Comparison of ENCODE assay signal across 17 cellular contexts in genomic region chr9:127116088-127116726, GRCh38. TPM values are rescaled to one million over a fixed set of nuclear protein-coding genes. Genes with fewer than 3 reads are reported as not detected.
A peak's percentile ranks its signal among the peaks of the same experiment; 100 is the strongest.
DNase-seq lines count a peak whose midpoint lies in the region; ATAC-seq and TF ChIP-seq lines count a peak whose summit lies in the region.
"Had no signal": no experiment of that assay in that cellular context is flagged by ENCODE, and none has a peak within 500 bp of the region (broad histone marks: within the 10 kb centered on the region; RNA-seq: fewer than 3 reads in every experiment).

No MANE protein-coding gene starts in this region.

- H3K4me1 ChIP-seq in PC-3 (ENCODE audit: insufficient read depth, low read length) (peaks cover 40% of the 10 kb centered on the region), endodermal cell (ENCODE audit: control insufficient read depth, insufficient read depth, low read length) (peaks cover 34% of the 10 kb centered on the region), stomach smooth muscle (ENCODE audit: control insufficient read depth, insufficient read depth, low read length) (peaks cover 89% of the 10 kb centered on the region)
- H3K4me1 ChIP-seq: right lobe of liver had no signal

- H3K9me3 ChIP-seq in PC-3 (ENCODE audit: low read length) (no peaks in the 10 kb centered on the region), endodermal cell (ENCODE audit: control insufficient read depth, low read length) (no peaks in the 10 kb centered on the region), stomach smooth muscle (ENCODE audit: control insufficient read depth in 2 of 2, low read length in 2 of 2) (no peaks in the 10 kb centered on the region)
- H3K9me3 ChIP-seq: right lobe of liver, transverse colon had no signal

- 91 to 94% methylated on average over 5 to 6 of the region's 6 CpGs for WGBS in endodermal cell (ENCODE audit: insufficient coverage in 1 of 2, insufficient read length in 1 of 2), 2 experiments

- DNase-seq in activated CD4-positive, alpha-beta T cell treated with anti-CD3 and anti-CD28 coated beads, Interleukin-2, amount 10 ng/mL, durations not matched to agents 7 days and 5 days: peak; percentile 21
- DNase-seq in activated CD4-positive, alpha-beta T cell treated with anti-CD3 and anti-CD28 coated beads for 48 hours: no peak
- DNase-seq in PC-3 (no peak), endodermal cell (no peak), NAMALWA (ENCODE audit: low spot score) (no peak), germinal center (ENCODE audit: low spot score) (no peak)
- no peak for DNase-seq in NK-92 treated with Interleukin-12 subunit alpha and Interleukin-12 subunit beta, amount 100 ng/mL, for 24 hours (lab: John Stamatoyannopoulos, UW)
- DNase-seq: activated CD4-positive, alpha-beta T cell treated with anti-CD3 and anti-CD28 coated beads for 4 hours; right lobe of liver; SIG-M5; stimulated activated CD4-positive, alpha-beta T cell treated with anti-CD3 and anti-CD28 coated beads, Interleukin-2, amount 100 ng/mL, for 48 hours; stimulated activated CD8-positive, alpha-beta memory T cell treated with anti-CD3 and anti-CD28 coated beads, Interleukin-4, amount 100 ng/mL, for 48 hours; T1000; transverse colon had no signal

- POLR2A ChIA-PET in activated CD4-positive, alpha-beta T cell treated with anti-CD3 and anti-CD28 coated beads, Interleukin-2, amount 10 ng/mL, durations not matched to agents 7 days and 5 days (lab: Charles Lee): no interaction called here
- POLR2A ChIA-PET in PC-3 (lab: Charles Lee; ENCODE audit: unreplicated experiment): no interaction called here

- H3K36me3 ChIP-seq in PC-3 (ENCODE audit: low read depth, low read length): no peaks in the 10 kb centered on the region
- H3K36me3 ChIP-seq in endodermal cell (ENCODE audit: control insufficient read depth, insufficient read depth, low read length): no peaks in the 10 kb centered on the region
- H3K36me3 ChIP-seq in stomach smooth muscle (ENCODE audit: control insufficient read depth in 2 of 2, insufficient read depth in 2 of 2, low read length in 2 of 2): peaks cover 6 to 14% of the 10 kb centered on the region in 2 donors
- H3K36me3 ChIP-seq: right lobe of liver, transverse colon had no signal

- H3K27ac ChIP-seq in PC-3 (ENCODE audit: low read length) (peak overlapping the region; percentile 53), endodermal cell (ENCODE audit: low read depth, low read length) (no peak overlapping the region), stomach smooth muscle (ENCODE audit: low read length) (peak overlapping the region; percentile 41)
- H3K27ac ChIP-seq: right lobe of liver, transverse colon had no signal

- no peak overlapping the region for H3K4me3 ChIP-seq in PC-3 (ENCODE audit: low read length)
- no peak overlapping the region for H3K4me3 ChIP-seq in endodermal cell (ENCODE audit: low read length)
- peak overlapping the region in 1 of 2 donors; percentile 22 for H3K4me3 ChIP-seq in stomach smooth muscle (ENCODE audit: low read length in 2 of 2)
- H3K4me3 ChIP-seq: right lobe of liver, transverse colon had no signal

- H3K27ac Mint-ChIP-seq in activated CD4-positive, alpha-beta T cell treated with anti-CD3 and anti-CD28 coated beads, Interleukin-2, amount 10 ng/mL, durations not matched to agents 7 days and 5 days: peak overlapping the region; percentile 72
- peak overlapping the region; percentile 33 for H3K27ac Mint-ChIP-seq in endodermal cell

- no peaks in the 10 kb centered on the region for H3F3A ChIP-seq in PC-3 (ENCODE audit: low read length, unreplicated experiment)

- no peaks in the 10 kb centered on the region for H3K9me2 ChIP-seq in PC-3 (replicated peaks; ENCODE audit: low read length)

- H3K36me3 Mint-ChIP-seq in activated CD4-positive, alpha-beta T cell treated with anti-CD3 and anti-CD28 coated beads, Interleukin-2, amount 10 ng/mL, durations not matched to agents 7 days and 5 days (ENCODE audit: low read depth): no peaks in the 10 kb centered on the region
- H3K36me3 Mint-ChIP-seq in endodermal cell (ENCODE audit: low read depth): peaks cover 6% of the 10 kb centered on the region
- H3K36me3 Mint-ChIP-seq: CD4-positive, CD25-positive, alpha-beta regulatory T cell had no signal

- H2AFZ ChIP-seq in PC-3 (ENCODE audit: low read length): no peak overlapping the region

- peaks cover 19% of the 10 kb centered on the region for H3K4me1 Mint-ChIP-seq in activated CD4-positive, alpha-beta T cell treated with anti-CD3 and anti-CD28 coated beads, Interleukin-2, amount 10 ng/mL, durations not matched to agents 7 days and 5 days
- peaks cover 56% of the 10 kb centered on the region for H3K4me1 Mint-ChIP-seq in endodermal cell

- no peaks in the 10 kb centered on the region for H3K27me3 ChIP-seq in PC-3 (ENCODE audit: low read length)
- no peaks in the 10 kb centered on the region for H3K27me3 ChIP-seq in endodermal cell (ENCODE audit: control insufficient read depth, insufficient read depth, low read length, poor library complexity, severe bottlenecking)
- H3K27me3 ChIP-seq in stomach smooth muscle (ENCODE audit: control insufficient read depth in 1 of 2, insufficient read depth in 2 of 2, low read length in 2 of 2): no peaks in the 10 kb centered on the region
- H3K27me3 ChIP-seq: right lobe of liver, transverse colon had no signal

- TF ChIP-seq CTCF in PC-3 (conservative IDR thresholded peaks at IDR 0.05; ENCODE audit: low read depth, low read length) (no peak), endodermal cell (conservative IDR thresholded peaks at IDR 0.05) (no peak)

- H3K9ac ChIP-seq in PC-3 (ENCODE audit: low read length) (no peak overlapping the region), endodermal cell (ENCODE audit: extremely low read depth, low read length, poor library complexity, severe bottlenecking) (no peak overlapping the region), stomach smooth muscle (ENCODE audit: low read length in 2 of 2) (no peak overlapping the region)

- peak overlapping the region; percentile 23 for H3K4me3 Mint-ChIP-seq in activated CD4-positive, alpha-beta T cell treated with anti-CD3 and anti-CD28 coated beads, Interleukin-2, amount 10 ng/mL, durations not matched to agents 7 days and 5 days
- H3K4me3 Mint-ChIP-seq in endodermal cell: no peak overlapping the region
- H3K4me3 Mint-ChIP-seq: neural crest cell had no signal

- H3K4me2 ChIP-seq in PC-3 (ENCODE audit: low read length): no peak overlapping the region

- H3K79me2 ChIP-seq in PC-3 (ENCODE audit: low read length): no peaks in the 10 kb centered on the region

- H4K20me1 ChIP-seq in PC-3 (ENCODE audit: low read length): no peaks in the 10 kb centered on the region

- H3K27me3 Mint-ChIP-seq in activated CD4-positive, alpha-beta T cell treated with anti-CD3 and anti-CD28 coated beads, Interleukin-2, amount 10 ng/mL, durations not matched to agents 7 days and 5 days: peaks cover 15% of the 10 kb centered on the region
- no peaks in the 10 kb centered on the region for H3K27me3 Mint-ChIP-seq in endodermal cell (ENCODE audit: insufficient read depth)

- CTCF ChIA-PET in activated CD4-positive, alpha-beta T cell treated with anti-CD3 and anti-CD28 coated beads, Interleukin-2, amount 10 ng/mL, durations not matched to agents 7 days and 5 days (lab: Charles Lee): interaction anchor here (1.3 kb wide), 2 partner anchors 8 to 14 kb away, joined by 3 read pairs; no protein-coding TSS in a partner anchor
- CTCF ChIA-PET in PC-3 (lab: Charles Lee): no interaction called here

- ATAC-seq in PC-3: no peak
- ATAC-seq: right lobe of liver had no signal

- intact Hi-C loops in PC-3 (cut with micrococcal nuclease): no loop called here

- no peaks in the 10 kb centered on the region for H3K9me3 Mint-ChIP-seq in activated CD4-positive, alpha-beta T cell treated with anti-CD3 and anti-CD28 coated beads, Interleukin-2, amount 10 ng/mL, durations not matched to agents 7 days and 5 days
- no peaks in the 10 kb centered on the region for H3K9me3 Mint-ChIP-seq in endodermal cell
- H3K9me3 Mint-ChIP-seq: CD4-positive, CD25-positive, alpha-beta regulatory T cell; neural crest cell had no signal

- no TSS peak for BruUV-seq in PC-3 (replicated peaks; lab: Mats Ljungman, UMichigan)

RNA-seq across cellular contexts. Expression of gene ANGPTL2, which starts 6.2 kb away (rescaled TPM):
- not detected for total RNA-seq in activated CD4-positive, alpha-beta T cell treated with anti-CD3 and anti-CD28 coated beads, Interleukin-2, amount 10 ng/mL, durations not matched to agents 7 days and 5 days
- total RNA-seq in PC-3 (2014; rRNA removed) (0.07 and 0.75 TPM in 2 replicates), endodermal cell (10 to 100 TPM; 14.8 to 17.1 TPM)
- polyA plus RNA-seq in endodermal cell (2013, experiment 1 of 2): 19.1 TPM
- polyA plus RNA-seq in endodermal cell (2013, experiment 2 of 2): 21.2 TPM
- total RNA-seq: CD4-positive, CD25-positive, alpha-beta regulatory T cell had no signal
- polyA plus RNA-seq: CD4-positive, CD25-positive, alpha-beta regulatory T cell had no signal
